Comparison of ENCODE assay signal across 8 cellular contexts in the genomic region with DNA sequence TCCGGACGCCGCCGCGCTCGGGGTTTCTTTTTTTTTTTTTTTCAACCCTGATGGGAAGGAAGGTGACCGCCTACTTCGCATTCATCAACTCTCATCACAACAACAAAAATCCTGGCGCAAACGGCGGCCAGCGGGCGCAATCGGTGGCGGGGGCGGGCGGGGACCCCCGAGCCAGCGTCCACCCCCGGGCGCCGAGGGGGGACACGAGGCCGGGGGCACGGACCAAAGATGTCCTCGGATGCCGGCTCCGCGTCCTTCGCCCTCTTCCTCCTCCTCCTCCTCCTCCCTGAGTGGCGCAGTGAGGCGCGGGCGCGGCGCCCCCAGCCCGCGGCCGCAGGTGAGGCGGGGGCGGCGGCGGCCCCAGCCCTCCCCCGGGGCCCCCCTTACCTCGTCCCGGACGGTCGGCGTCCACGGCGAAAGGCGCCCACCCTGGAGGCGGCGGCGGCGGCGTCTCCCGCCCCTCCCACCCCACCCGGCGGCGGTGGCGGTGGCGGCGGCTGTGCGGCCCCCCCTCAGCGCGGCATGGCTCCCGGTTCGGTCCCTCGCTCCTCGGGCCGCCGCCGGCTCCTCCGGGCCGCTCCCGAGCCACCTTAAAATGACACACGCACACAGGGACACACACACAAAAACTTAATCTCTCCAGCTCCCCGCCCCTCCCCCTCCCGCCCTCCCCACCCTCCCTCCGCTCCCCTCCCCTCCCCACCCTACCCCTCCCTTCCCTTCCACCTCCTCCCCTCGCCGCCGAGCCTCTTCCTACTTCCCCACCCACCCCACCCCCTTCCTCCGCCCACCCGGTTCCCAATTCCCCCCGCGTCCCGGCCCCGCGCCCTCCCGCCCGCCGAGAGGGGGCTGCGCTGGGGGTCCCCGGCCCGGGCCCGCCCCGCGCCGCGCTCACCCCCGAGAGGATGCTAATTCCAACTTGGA. TPM values are rescaled to one million over a fixed set of nuclear protein-coding genes. Genes with fewer than 3 reads are reported as not detected.
A peak's percentile ranks its signal among the peaks of the same experiment; 100 is the strongest.
DNase-seq lines count a peak whose midpoint lies in the region; ATAC-seq and TF ChIP-seq lines count a peak whose summit lies in the region.

Gene CTBP2, minus strand, starts transcription at position 632 of the 924 bp plus-strand sequence.

- H3K4me1 Mint-ChIP-seq in activated CD4-positive, alpha-beta memory T cell treated with anti-CD3 and anti-CD28 coated beads for 36 hours (ENCODE audit: low read depth) = peaks cover 5% of the 10 kb centered on the region
- peaks cover 4 to 7% (median 6%) of the 10 kb centered on the region in 3 donors for H3K4me1 Mint-ChIP-seq in naive B cell

- H3K9me3 Mint-ChIP-seq in activated CD4-positive, alpha-beta memory T cell treated with anti-CD3 and anti-CD28 coated beads for 36 hours = no peaks in the 10 kb centered on the region
- H3K9me3 Mint-ChIP-seq in naive B cell = peaks cover 0 to 1% (median 0%) of the 10 kb centered on the region in 7 donors

- intact Hi-C loops in activated CD4-positive, alpha-beta memory T cell treated with anti-CD3 and anti-CD28 coated beads for 36 hours (cut with micrococcal nuclease) = no loop called here

- H3K4me3 Mint-ChIP-seq in activated CD4-positive, alpha-beta memory T cell treated with anti-CD3 and anti-CD28 coated beads for 36 hours = peak within 1 kb of the TSS; percentile 49
- peak within 1 kb of the TSS; percentile 74 to 89 (median 82) for H3K4me3 Mint-ChIP-seq in naive B cell

- DNase-seq in Caki2 (ENCODE audit: low read depth) (peak; percentile 53), HuH-7 (ENCODE audit: low spot score) (peak; percentile 68), fibroblast of the aortic adventitia (ENCODE audit: low read depth) (peak; percentile 51), naive B cell (no peak), SK-N-DZ (ENCODE audit: low spot score) (no peak), DMS79 treated with DMSO at 0.1 percent for 48 hours (lab: John Stamatoyannopoulos, UW) (no peak)
- DNase-seq in activated CD4-positive, alpha-beta memory T cell treated with anti-CD3 and anti-CD28 coated beads for 36 hours = no peak

- TF ChIP-seq CTCF in fibroblast of the aortic adventitia (IDR thresholded peaks at IDR 0.05; ENCODE audit: insufficient read depth, low read length) = no peak

- CTCF ChIA-PET in activated CD4-positive, alpha-beta memory T cell treated with anti-CD3 and anti-CD28 coated beads for 36 hours (lab: Charles Lee) = no interaction called here

- peaks cover 42% of the 10 kb centered on the region for H3K27me3 Mint-ChIP-seq in activated CD4-positive, alpha-beta memory T cell treated with anti-CD3 and anti-CD28 coated beads for 36 hours
- peaks cover 34 to 59% (median 41%) of the 10 kb centered on the region in 3 donors for H3K27me3 Mint-ChIP-seq in naive B cell

- ATAC-seq in naive B cell (ENCODE audit: low read depth in 2 of 2) = no peak
- no peak for ATAC-seq in GM21528 (IDR thresholded peaks at IDR 0.05; ENCODE audit: low FRiP score, unreplicated experiment)

- in situ Hi-C loops in Caki2 (cut with HindIII; ENCODE audit: low pct_unique_long_range_greater_than_20kb, low sequenced_read_pairs) = no loop called here

- POLR2A ChIA-PET in activated CD4-positive, alpha-beta memory T cell treated with anti-CD3 and anti-CD28 coated beads for 36 hours (lab: Charles Lee) = no interaction called here

- no peaks in the 10 kb centered on the region for H3K36me3 Mint-ChIP-seq in activated CD4-positive, alpha-beta memory T cell treated with anti-CD3 and anti-CD28 coated beads for 36 hours
- H3K36me3 Mint-ChIP-seq in naive B cell = no peaks in the 10 kb centered on the region

- H3K4me3 ChIP-seq in fibroblast of the aortic adventitia (ENCODE audit: low read depth, low read length) = peak within 1 kb of the TSS; percentile 76

- H3K27ac Mint-ChIP-seq in activated CD4-positive, alpha-beta memory T cell treated with anti-CD3 and anti-CD28 coated beads for 36 hours = no peak within 1 kb of the TSS
- no peak within 1 kb of the TSS for H3K27ac Mint-ChIP-seq in naive B cell

RNA-seq across cellular contexts. Expression of gene CTBP2, which starts in this region (rescaled TPM):
- 82.4 and 82.7 TPM in 2 replicates for total RNA-seq in Caki2 (2014; rRNA removed; shearing (Covaris generic); ENCODE audit: low replicate concordance)
- under 1 TPM; 0.27 to 0.29 TPM for total RNA-seq in activated CD4-positive, alpha-beta memory T cell treated with anti-CD3 and anti-CD28 coated beads for 36 hours
- 37.9 and 45.4 TPM in 2 replicates for total RNA-seq in fibroblast of the aortic adventitia (ENCODE audit: low replicate concordance)
- 1 to 10 TPM in 1 of 6 donors, under 1 TPM in 4, not detected in 1; 0.11 to 2.1 (median 0.40) TPM for polyA plus RNA-seq in naive B cell (ENCODE audit: low read depth in 6 of 6)
- polyA plus RNA-seq in SK-N-DZ (2014; cell fraction: cytosol; rRNA removed) = 88.4 and 92.9 TPM in 2 replicates
- 89.9 and 109 TPM in 2 replicates for polyA plus RNA-seq in SK-N-DZ (2014; cell fraction: nucleus; rRNA removed)

Comparison
In these comparisons a context has a peak if more than half of its experiments do, and no peak if none do; other contexts are left out.
1. RNA of gene CTBP2 (total RNA-seq): 82.4 to 82.7 TPM in Caki2 and 37.9 to 45.4 TPM in fibroblast of the aortic adventitia; 0.27 to 0.29 TPM in activated CD4-positive, alpha-beta memory T cell treated with anti-CD3 and anti-CD28 coated beads for 36 hours; every median in the first group is over 10 times any median in the second.
2. DNase-seq: peak in Caki2 (single experiment), HuH-7 (single experiment) and fibroblast of the aortic adventitia (single experiment); none in activated CD4-positive, alpha-beta memory T cell treated with anti-CD3 and anti-CD28 coated beads for 36 hours (single experiment), naive B cell (single experiment), SK-N-DZ (single experiment) and DMS79 treated with DMSO at 0.1 percent for 48 hours (single experiment).